In the genomic region with DNA sequence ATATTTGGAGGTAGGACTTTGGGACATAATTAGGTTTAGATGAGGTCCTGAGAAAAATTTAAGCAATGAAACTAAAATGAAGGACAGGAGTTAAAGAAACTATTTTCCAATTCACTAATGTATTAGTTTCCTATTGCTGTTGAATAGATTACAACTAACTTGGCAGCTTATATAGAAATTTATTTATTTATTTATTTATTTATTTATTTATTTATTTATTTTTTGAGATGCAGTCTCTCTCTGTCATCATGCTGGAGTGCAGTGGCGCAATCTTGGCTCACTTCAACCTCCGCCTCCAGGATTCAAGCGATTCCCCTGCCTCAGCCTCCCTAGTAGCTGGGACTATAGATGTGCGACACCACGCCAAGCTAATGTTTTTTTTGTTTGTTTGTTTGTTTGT, we compare ENCODE assay signal across 27 cellular contexts.
"Had no signal": no experiment of that assay in that cellular context is flagged by ENCODE, and none has a peak within 500 bp of the region (broad histone marks: within the 10 kb centered on the region; RNA-seq: fewer than 3 reads in every experiment).

No MANE protein-coding gene starts in this region.

- H3K27me3 ChIP-seq: stomach, suprapubic skin, testis, thyroid gland, tibial artery, tibial nerve, transverse colon, upper lobe of left lung, upper lobe of right lung, uterus, vagina had no signal

- ATAC-seq: stimulated activated effector memory CD8-positive, alpha-beta T cell treated with anti-CD3 and anti-CD28 coated beads, Interleukin-12 subunit alpha, Interleukin-12 subunit beta, amount 100 ng/mL, for 72 hours; stimulated activated memory B cell treated with anti-CD40 and anti-IgM and Interleukin-4, amounts not matched to agents 10 μg/mL and 1 μg/mL and 100 μg/mL, for 72 hours; stimulated activated naive B cell treated with anti-CD40 and anti-IgM and Interleukin-4, amounts not matched to agents 10 μg/mL and 1 μg/mL and 100 μg/mL, for 72 hours; stimulated activated naive CD8-positive, alpha-beta T cell treated with anti-CD3 and anti-CD28 coated beads, Interleukin-15, amount 100 ng/mL, for 72 hours; stimulated activated naive CD8-positive, alpha-beta T cell treated with anti-CD3 and anti-CD28 coated beads, Interleukin-15, Interleukin-2, amounts not matched to agents 100 U/mL and 50 U/mL, for 24 hours; upper lobe of right lung had no signal

- H3K27ac ChIP-seq: stomach, suprapubic skin, testis, thoracic aorta, thyroid gland, tibial artery, tibial nerve, transverse colon, upper lobe of left lung, upper lobe of right lung, uterus, vagina had no signal

- H3K4me3 ChIP-seq: stomach, suprapubic skin, testis, thoracic aorta, thyroid gland, tibial artery, tibial nerve, transverse colon, upper lobe of left lung, upper lobe of right lung, uterus, vagina had no signal

- H3K9me3 ChIP-seq: stomach, suprapubic skin, testis, thoracic aorta, thyroid gland, tibial artery, tibial nerve, transverse colon, upper lobe of left lung, upper lobe of right lung, uterus, vagina had no signal

- H3K4me1 ChIP-seq: stomach, testis, tibial nerve, upper lobe of left lung, upper lobe of right lung, uterus, vagina had no signal

- H3K36me3 ChIP-seq: stomach, suprapubic skin, thoracic aorta, thyroid gland, tibial artery, tibial nerve, transverse colon, upper lobe of left lung, upper lobe of right lung, uterus, vagina had no signal

- DNase-seq: stimulated activated CD4-positive, alpha-beta T cell treated with anti-CD3 and anti-CD28 coated beads, Interleukin-2, amount 100 ng/mL, for 48 hours; stimulated activated CD4-positive, alpha-beta T cell treated with anti-CD3 and anti-CD28 coated beads, Interleukin-4, amount 100 ng/mL, for 1 hour; stimulated activated CD4-positive, alpha-beta T cell treated with anti-CD3 and anti-CD28 coated beads, Interleukin-4, amount 100 ng/mL, for 24 hours; stimulated activated CD4-positive, alpha-beta T cell treated with anti-CD3 and anti-CD28 coated beads, Interleukin-4, amount 100 ng/mL, for 4 hours; stimulated activated CD8-positive, alpha-beta memory T cell treated with anti-CD3 and anti-CD28 coated beads, Interleukin-4, amount 100 ng/mL, for 48 hours; stimulated activated naive B cell treated with anti-CD40 and anti-IgM and Interleukin-4, amounts not matched to agents 10 μg/mL and 1 μg/mL and 100 μg/mL, for 72 hours; stimulated activated naive CD4-positive, alpha-beta T cell; stimulated activated naive CD4-positive, alpha-beta T cell treated with Interleukin-2 at 50 U/mL for 16 hours; stimulated activated naive CD8-positive, alpha-beta T cell treated with anti-CD3 and anti-CD28 coated beads, Interleukin-15, amount 100 ng/mL, for 72 hours; stimulated activated naive CD8-positive, alpha-beta T cell treated with anti-CD3 and anti-CD28 coated beads, Interleukin-15, Interleukin-2, amounts not matched to agents 100 U/mL and 50 U/mL, for 24 hours; stomach; substantia nigra; testis; thyroid gland; tibial artery; transverse colon; trophoblast cell; upper lobe of left lung; upper lobe of right lung; uterus had no signal

- FAIRE-seq: urothelium cell line had no signal
